Comparison of ENCODE assay signal across 9 cellular contexts in the genomic region with DNA sequence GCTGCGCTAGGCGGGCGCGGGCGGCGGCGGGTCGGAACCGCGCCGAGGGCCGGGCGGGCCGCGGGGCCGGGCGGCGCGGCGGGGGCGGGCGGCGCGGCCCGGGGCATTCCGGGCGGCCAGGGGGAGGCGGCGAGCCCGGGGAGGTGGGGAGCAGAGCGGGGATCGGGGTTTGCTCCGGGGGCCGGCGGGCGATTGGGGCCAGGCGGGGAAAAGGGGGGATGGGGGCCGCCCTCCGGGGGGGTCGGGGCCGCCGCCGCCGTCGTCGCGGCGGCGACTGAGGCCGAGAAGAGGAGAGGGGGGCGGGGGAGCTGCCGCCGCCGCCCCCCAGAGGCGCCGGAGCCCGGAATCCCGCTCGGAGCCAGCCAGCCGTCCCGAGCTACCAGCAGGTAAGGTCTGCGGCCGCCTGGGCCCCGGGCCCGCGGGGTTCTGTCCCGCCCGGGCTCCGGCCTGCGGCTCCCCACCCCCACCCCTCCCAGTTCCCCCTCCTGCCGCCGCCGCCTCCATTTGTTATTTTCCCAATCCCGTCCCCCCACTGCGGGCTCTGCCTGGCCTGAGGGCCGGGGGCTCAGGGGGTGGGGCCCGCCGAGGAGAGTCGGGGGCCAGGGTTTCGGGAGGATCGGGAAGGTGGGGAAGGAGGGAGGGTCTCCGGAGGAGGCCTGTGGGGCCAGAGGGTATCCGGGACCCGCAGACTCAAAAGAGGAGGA. TPM values are rescaled to one million over a fixed set of nuclear protein-coding genes. Genes with fewer than 3 reads are reported as not detected.
DNase-seq lines count a peak whose midpoint lies in the region; ATAC-seq, FAIRE-seq and TF ChIP-seq lines count a peak whose summit lies in the region.
"Had no signal": no experiment of that assay in that cellular context is flagged by ENCODE, and none has a peak within 500 bp of the region (broad histone marks: within the 10 kb centered on the region; RNA-seq: fewer than 3 reads in every experiment).

No MANE protein-coding gene starts in this region.

- no peaks in the 10 kb centered on the region for H4K20me1 ChIP-seq in HepG2 (ENCODE audit: insufficient read depth, low read length)

- H3K36me3 ChIP-seq in ACC112 (ENCODE audit: insufficient read depth, low read length) (peaks cover 7% of the 10 kb centered on the region; the same call in 1 of the 2 replicates), HepG2 (replicated peaks in 1 of 2; ENCODE audit: control insufficient read depth in 1 of 2, insufficient read depth in 2 of 2, low read length in 2 of 2) (peaks cover 0 to 1% of the 10 kb centered on the region in 2 experiments; a peak in 1 of 5 replicates), thyroid gland (no peaks in the 10 kb centered on the region)

- no peaks in the 10 kb centered on the region for H3K9me3 Mint-ChIP-seq in MCF 10A (ENCODE audit: unreplicated experiment)

- H3K4me3 ChIP-seq in ACC112 (ENCODE audit: low read depth, low read length) (peak overlapping the region; percentile 99), HL-60 (replicated peaks; ENCODE audit: insufficient read depth, low read length) (peak overlapping the region; percentile 60), HepG2 (replicated peaks in 1 of 3; ENCODE audit: insufficient read depth in 1 of 3, low read depth in 2 of 3, low read length in 3 of 3) (peak overlapping the region; percentile 82 to 93 (median 90)), thyroid gland (replicated peaks in 1 of 3) (peak overlapping the region; percentile 54 to 97 (median 79))

- H2AFZ ChIP-seq in ACC112 (ENCODE audit: low read length, unreplicated experiment) (no peak overlapping the region), HepG2 (ENCODE audit: low read length) (no peak overlapping the region)

- peak; percentile 3; the same call in 1 of the 3 replicates for ATAC-seq in HepG2
- no peak for ATAC-seq in HG03442 (IDR thresholded peaks at IDR 0.05; ENCODE audit: unreplicated experiment)

- POLR2A ChIA-PET in MCF 10A (lab: Yijun Ruan, JAX), result interaction anchor here (0.6 to 7.8 kb wide), 12 partner anchors 10 to 181 kb away, joined by 3 to 167 read pairs (median 5); partner anchors contain the start of genes C12orf57, C1RL, CDCA3 and LPCAT3
- POLR2A ChIA-PET in HepG2 (lab: Yijun Ruan, JAX), result interaction anchor here (1.0 to 2.7 kb wide), 9 partner anchors 10 to 592 kb away, joined by 3 to 24 read pairs (median 4); partner anchors contain the start of genes C12orf57, CDCA3, RNU7-1 and SPSB2

- no peak for DNase-seq in HL-60 (ENCODE audit: low read depth in 1 of 2, low spot score in 1 of 2)
- DNase-seq in MCF 10A (ENCODE audit: unreplicated experiment), result no peak
- DNase-seq in HepG2 (ENCODE audit: low spot score), result no peak
- DNase-seq in thyroid gland, result peak; percentile 48 to 49
- DNase-seq in NCI-H510A (lab: John Stamatoyannopoulos, UW), result no peak
- no peak for DNase-seq in NCI-H446 (lab: John Stamatoyannopoulos, UW)

- BruUV-seq in MCF 10A (replicated peaks; lab: Mats Ljungman, UMichigan), result no TSS peak
- no TSS peak for BruUV-seq in HepG2 (replicated peaks; lab: Mats Ljungman, UMichigan)

- H3K9me3 ChIP-seq in HepG2 (ENCODE audit: low read length) (no peaks in the 10 kb centered on the region), thyroid gland (no peaks in the 10 kb centered on the region)

- in situ Hi-C loops in HepG2 (cut with HindIII; ENCODE audit: extremely low pct_ligation_motif_present, low pct_unique_long_range_greater_than_20kb), result no loop called here

- intact Hi-C loops in MCF 10A (cut with micrococcal nuclease), result no loop called here
- intact Hi-C loops in HepG2 (cut with micrococcal nuclease; ENCODE audit: unreplicated experiment), result loop anchor here (5.0 kb wide), 1 partner anchor 184 kb away; no protein-coding TSS in a partner anchor
- intact Hi-C loops in thyroid gland (cut with DNase I), result no loop called here

- H3K27me3 ChIP-seq in ACC112 (ENCODE audit: insufficient read depth, low read length) (no peaks in the 10 kb centered on the region), HL-60 (ENCODE audit: insufficient read depth, poor library complexity, severe bottlenecking) (no peaks in the 10 kb centered on the region), HepG2 (ENCODE audit: control insufficient read depth in 1 of 2, insufficient read depth in 2 of 2, low read length in 2 of 2) (no peaks in the 10 kb centered on the region; a peak in 1 of 5 replicates), thyroid gland (no peaks in the 10 kb centered on the region)

- H3K27ac ChIP-seq in ACC112 (ENCODE audit: low read depth, low read length), result peak overlapping the region; percentile 56
- H3K27ac ChIP-seq in HL-60 (replicated peaks), result no peak overlapping the region
- peak overlapping the region; percentile 54 for H3K27ac ChIP-seq in HepG2 (ENCODE audit: extremely low read length, insufficient read depth, low read length)
- H3K27ac ChIP-seq in thyroid gland, result peak overlapping the region; percentile 97 to 99 (median 98)

- H3K4me1 ChIP-seq in ACC112 (ENCODE audit: control insufficient read depth, insufficient read depth, low read length, unreplicated experiment) (peaks cover 54% of the 10 kb centered on the region), HepG2 (ENCODE audit: insufficient read depth, low read length) (peaks cover 66% of the 10 kb centered on the region), thyroid gland (peaks cover 42 to 58% of the 10 kb centered on the region in 2 donors)

- peak overlapping the region; percentile 92 for H3K27ac Mint-ChIP-seq in MCF 10A (ENCODE audit: low read depth, unreplicated experiment)

- WGBS in HepG2 (ENCODE audit: low lambda C conversion rate), result 2% methylated on average over 68 of the region's 84 CpGs
- 1 to 2% methylated on average over 14 of the region's 84 CpGs for WGBS in thyroid gland, 2 donors

- H3K9ac ChIP-seq in HepG2 (ENCODE audit: insufficient read depth, low read depth, low read length), result peak overlapping the region; percentile 81

- no peak for TF ChIP-seq RAD21 in HepG2 (CRISPR knock-in tag; IDR thresholded peaks at IDR 0.05)

- TF ChIP-seq EP300 in HepG2 (IDR thresholded peaks at IDR 0.05; ENCODE audit: low read depth in 2 of 2, low read length in 2 of 2), result no peak
- no peak for TF ChIP-seq EP300 in HepG2 (CRISPR knock-in tag; IDR thresholded peaks at IDR 0.05; ENCODE audit: borderline replicate concordance)

- TF ChIP-seq CTCF in HL-60 (IDR thresholded peaks at IDR 0.05; ENCODE audit: insufficient read depth, low read length), result no peak
- no peak for TF ChIP-seq CTCF in MCF 10A (IDR thresholded peaks at IDR 0.05; ENCODE audit: unreplicated experiment)
- no peak for TF ChIP-seq CTCF in HepG2 (CRISPR knock-in tag; IDR thresholded peaks at IDR 0.05)
- TF ChIP-seq CTCF in thyroid gland (IDR thresholded peaks at IDR 0.05), result no peak

- peaks cover 27% of the 10 kb centered on the region for H3K36me3 Mint-ChIP-seq in MCF 10A (ENCODE audit: insufficient read depth, unreplicated experiment)

- peak overlapping the region; percentile 88 for H3K4me2 ChIP-seq in HepG2 (ENCODE audit: low read depth, low read length)

- peak overlapping the region; percentile 91 for H3K4me3 Mint-ChIP-seq in MCF 10A (ENCODE audit: unreplicated experiment)

- peaks cover 54% of the 10 kb centered on the region for H3K79me2 ChIP-seq in ACC112 (ENCODE audit: control insufficient read depth, insufficient read depth, low read length, unreplicated experiment)
- H3K79me2 ChIP-seq in HepG2 (ENCODE audit: insufficient read depth, low read length), result peaks cover 30% of the 10 kb centered on the region

- H3K4me1 Mint-ChIP-seq in MCF 10A (ENCODE audit: insufficient read depth, unreplicated experiment), result peaks cover 74% of the 10 kb centered on the region

- no peaks in the 10 kb centered on the region for H3K27me3 Mint-ChIP-seq in MCF 10A (ENCODE audit: insufficient read depth, unreplicated experiment)

- no peak for FAIRE-seq in HepG2 (lab: Jason Lieb, UNC)

- CTCF ChIA-PET in MCF 10A (lab: Yijun Ruan, JAX), result interaction anchor here (1.2 to 1.5 kb wide), 2 partner anchors 10 to 12 kb away, joined by 6 to 11 read pairs; no protein-coding TSS in a partner anchor
- CTCF ChIA-PET in HepG2 (lab: Yijun Ruan, JAX; ENCODE audit: low intra/inter-chr PET ratio, low total read pairs), result no interaction called here

- TF ChIP-seq POLR2A in HepG2 (IDR thresholded peaks at IDR 0.05; ENCODE audit: insufficient read depth in 1 of 2, low read depth in 2 of 2, low read length in 2 of 2) (no peak), thyroid gland (IDR thresholded peaks at IDR 0.05) (no peak)

RNA-seq across cellular contexts. Expression of gene ATN1, which starts 0.4 kb away (rescaled TPM):
- total RNA-seq in MCF 10A (2022) (83.7 and 84.7 TPM in 2 replicates), HepG2 (2016; rRNA removed; fragmentation: Illumina TruSeq; extraction: Trizol) (2.1 TPM in 2 replicates), thyroid gland (100 to 1,000 TPM in 1 of 4 donors, 10 to 100 TPM in 3; 53.3 to 100 (median 84.9) TPM)
- total RNA-seq in HepG2 (2016; cell fraction: cytosol; rRNA removed; fragmentation: Illumina TruSeq; extraction: Trizol; ENCODE audit: low read depth), result 0.97 and 1.4 TPM in 2 replicates
- 1.8 and 2.3 TPM in 2 replicates for total RNA-seq in HepG2 (2016; cell fraction: insoluble cytoplasmic fraction; rRNA removed; fragmentation: Illumina TruSeq; extraction: Trizol)
- 3.1 and 3.4 TPM in 2 replicates for total RNA-seq in HepG2 (2016; cell fraction: membrane; rRNA removed; fragmentation: Illumina TruSeq; extraction: Trizol)
- 3.3 and 4.6 TPM in 2 replicates for total RNA-seq in HepG2 (2016; cell fraction: nucleus; rRNA removed; fragmentation: Illumina TruSeq; extraction: Trizol)
- 8.6 and 10.7 TPM in 2 replicates for polyA plus RNA-seq in HepG2 (2011; rRNA removed)
- polyA plus RNA-seq in HepG2 (2011; cell fraction: cytosol; rRNA removed), result 3.5 and 4.5 TPM in 2 replicates
- polyA plus RNA-seq in HepG2 (2011; cell fraction: nucleus; rRNA removed), result 50.2 and 56.9 TPM in 2 replicates
- 20.6 and 31.4 TPM in 2 replicates for polyA plus RNA-seq in HepG2 (2012)
- polyA plus RNA-seq in HepG2 (2016; cell fraction: cytosol; fragmentation: Illumina TruSeq; extraction: Trizol; ENCODE audit: low read depth), result 8.7 and 9.0 TPM in 2 replicates
- 13.6 and 21.5 TPM in 2 replicates for polyA plus RNA-seq in HepG2 (2016; cell fraction: insoluble cytoplasmic fraction; fragmentation: Illumina TruSeq; extraction: Trizol; ENCODE audit: low read depth)
- polyA plus RNA-seq in HepG2 (2016; cell fraction: membrane; fragmentation: Illumina TruSeq; extraction: Trizol; ENCODE audit: low read depth), result 11.0 and 15.3 TPM in 2 replicates
- 41.0 and 44.9 TPM in 2 replicates for polyA plus RNA-seq in HepG2 (2016; cell fraction: nucleus; fragmentation: Illumina TruSeq; extraction: Trizol; ENCODE audit: insufficient read depth, low read depth)
- 13.5 and 19.8 TPM in 2 replicates for polyA minus RNA-seq in HepG2 (2011; rRNA and poly(A)+ RNA removed; ENCODE audit: low replicate concordance)
- 10.4 and 11.3 TPM in 2 replicates for polyA minus RNA-seq in HepG2 (2011; cell fraction: cytosol; rRNA and poly(A)+ RNA removed)
- 11.7 and 14.7 TPM in 2 replicates for polyA minus RNA-seq in HepG2 (2011; cell fraction: nucleus; rRNA and poly(A)+ RNA removed)

RNA-seq across cellular contexts. Expression of gene ENO2, which starts 13.8 kb away (rescaled TPM):
- total RNA-seq in MCF 10A (2022) (0.30 and 2.1 TPM in 2 replicates), HepG2 (2016; rRNA removed; fragmentation: Illumina TruSeq; extraction: Trizol) (15.9 and 19.3 TPM in 2 replicates), thyroid gland (10 to 100 TPM; 13.0 to 25.3 (median 19.8) TPM)
- total RNA-seq in HepG2 (2016; cell fraction: cytosol; rRNA removed; fragmentation: Illumina TruSeq; extraction: Trizol; ENCODE audit: low read depth), result 5.8 and 6.3 TPM in 2 replicates
- 12.7 and 19.8 TPM in 2 replicates for total RNA-seq in HepG2 (2016; cell fraction: insoluble cytoplasmic fraction; rRNA removed; fragmentation: Illumina TruSeq; extraction: Trizol)
- total RNA-seq in HepG2 (2016; cell fraction: membrane; rRNA removed; fragmentation: Illumina TruSeq; extraction: Trizol), result 7.9 and 8.5 TPM in 2 replicates
- 21.7 and 25.4 TPM in 2 replicates for total RNA-seq in HepG2 (2016; cell fraction: nucleus; rRNA removed; fragmentation: Illumina TruSeq; extraction: Trizol)
- 136 and 144 TPM in 2 replicates for polyA plus RNA-seq in HepG2 (2011; rRNA removed)
- 105 and 112 TPM in 2 replicates for polyA plus RNA-seq in HepG2 (2011; cell fraction: cytosol; rRNA removed)
- polyA plus RNA-seq in HepG2 (2011; cell fraction: nucleus; rRNA removed), result 451 and 486 TPM in 2 replicates
- 102 and 116 TPM in 2 replicates for polyA plus RNA-seq in HepG2 (2012)
- 3.6 and 3.8 TPM in 2 replicates for polyA plus RNA-seq in HepG2 (2016; cell fraction: cytosol; fragmentation: Illumina TruSeq; extraction: Trizol; ENCODE audit: low read depth)
- polyA plus RNA-seq in HepG2 (2016; cell fraction: insoluble cytoplasmic fraction; fragmentation: Illumina TruSeq; extraction: Trizol; ENCODE audit: low read depth), result 18.2 and 20.1 TPM in 2 replicates
- 7.1 and 7.2 TPM in 2 replicates for polyA plus RNA-seq in HepG2 (2016; cell fraction: membrane; fragmentation: Illumina TruSeq; extraction: Trizol; ENCODE audit: low read depth)
- 89.6 and 99.9 TPM in 2 replicates for polyA plus RNA-seq in HepG2 (2016; cell fraction: nucleus; fragmentation: Illumina TruSeq; extraction: Trizol; ENCODE audit: insufficient read depth, low read depth)
- 23.5 and 92.8 TPM in 2 replicates for polyA minus RNA-seq in HepG2 (2011; rRNA and poly(A)+ RNA removed; ENCODE audit: low replicate concordance)
- polyA minus RNA-seq in HepG2 (2011; cell fraction: cytosol; rRNA and poly(A)+ RNA removed), result 35.6 and 39.9 TPM in 2 replicates
- 44.7 and 52.6 TPM in 2 replicates for polyA minus RNA-seq in HepG2 (2011; cell fraction: nucleus; rRNA and poly(A)+ RNA removed)

RNA-seq across cellular contexts. Expression of gene RNU7-1, which starts 15.5 kb away (rescaled TPM):
- not detected in 2 replicates for total RNA-seq in MCF 10A (2022)
- total RNA-seq in HepG2 (2016; rRNA removed; fragmentation: Illumina TruSeq; extraction: Trizol), result not detected in 2 replicates
- not detected in 2 replicates for total RNA-seq in HepG2 (2016; cell fraction: cytosol; rRNA removed; fragmentation: Illumina TruSeq; extraction: Trizol; ENCODE audit: low read depth)
- not detected in 2 replicates for total RNA-seq in HepG2 (2016; cell fraction: insoluble cytoplasmic fraction; rRNA removed; fragmentation: Illumina TruSeq; extraction: Trizol)
- total RNA-seq in HepG2 (2016; cell fraction: membrane; rRNA removed; fragmentation: Illumina TruSeq; extraction: Trizol), result not detected in 2 replicates
- total RNA-seq in HepG2 (2016; cell fraction: nucleus; rRNA removed; fragmentation: Illumina TruSeq; extraction: Trizol), result not detected in 2 replicates
- polyA plus RNA-seq in HepG2 (2011; rRNA removed), result not detected in 2 replicates
- polyA plus RNA-seq in HepG2 (2011; cell fraction: cytosol; rRNA removed), result not detected in 2 replicates
- not detected in 2 replicates for polyA plus RNA-seq in HepG2 (2011; cell fraction: nucleus; rRNA removed)
- not detected in 2 replicates for polyA plus RNA-seq in HepG2 (2012)
- polyA plus RNA-seq in HepG2 (2016; cell fraction: cytosol; fragmentation: Illumina TruSeq; extraction: Trizol; ENCODE audit: low read depth), result not detected in 2 replicates
- not detected in 2 replicates for polyA plus RNA-seq in HepG2 (2016; cell fraction: insoluble cytoplasmic fraction; fragmentation: Illumina TruSeq; extraction: Trizol; ENCODE audit: low read depth)
- polyA plus RNA-seq in HepG2 (2016; cell fraction: membrane; fragmentation: Illumina TruSeq; extraction: Trizol; ENCODE audit: low read depth), result not detected in 2 replicates
- polyA plus RNA-seq in HepG2 (2016; cell fraction: nucleus; fragmentation: Illumina TruSeq; extraction: Trizol; ENCODE audit: insufficient read depth, low read depth), result not detected in 2 replicates
- polyA minus RNA-seq in HepG2 (2011; rRNA and poly(A)+ RNA removed; ENCODE audit: low replicate concordance), result not detected in 2 replicates
- polyA minus RNA-seq in HepG2 (2011; cell fraction: cytosol; rRNA and poly(A)+ RNA removed), result not detected in 2 replicates
- polyA minus RNA-seq in HepG2 (2011; cell fraction: nucleus; rRNA and poly(A)+ RNA removed), result not detected in 2 replicates
- not detected for total RNA-seq in thyroid gland
- total RNA-seq: glomerular endothelial cell had no signal

RNA-seq across cellular contexts. Expression of gene C12orf57, which starts 15.7 kb away (rescaled TPM):
- total RNA-seq in MCF 10A (2022) (176 and 196 TPM in 2 replicates), HepG2 (2016; rRNA removed; fragmentation: Illumina TruSeq; extraction: Trizol) (84.0 and 89.7 TPM in 2 replicates), thyroid gland (100 to 1,000 TPM; 344 to 666 (median 383) TPM)
- 98.3 and 102 TPM in 2 replicates for total RNA-seq in HepG2 (2016; cell fraction: cytosol; rRNA removed; fragmentation: Illumina TruSeq; extraction: Trizol; ENCODE audit: low read depth)
- 84.2 and 105 TPM in 2 replicates for total RNA-seq in HepG2 (2016; cell fraction: insoluble cytoplasmic fraction; rRNA removed; fragmentation: Illumina TruSeq; extraction: Trizol)
- 106 and 113 TPM in 2 replicates for total RNA-seq in HepG2 (2016; cell fraction: membrane; rRNA removed; fragmentation: Illumina TruSeq; extraction: Trizol)
- 42.1 and 43.4 TPM in 2 replicates for total RNA-seq in HepG2 (2016; cell fraction: nucleus; rRNA removed; fragmentation: Illumina TruSeq; extraction: Trizol)
- polyA plus RNA-seq in HepG2 (2011; rRNA removed), result 287 and 302 TPM in 2 replicates
- polyA plus RNA-seq in HepG2 (2011; cell fraction: cytosol; rRNA removed), result 405 and 458 TPM in 2 replicates
- polyA plus RNA-seq in HepG2 (2011; cell fraction: nucleus; rRNA removed), result 151 and 164 TPM in 2 replicates
- polyA plus RNA-seq in HepG2 (2012), result 75.2 and 129 TPM in 2 replicates
- 86.1 and 87.7 TPM in 2 replicates for polyA plus RNA-seq in HepG2 (2016; cell fraction: cytosol; fragmentation: Illumina TruSeq; extraction: Trizol; ENCODE audit: low read depth)
- 98.5 and 104 TPM in 2 replicates for polyA plus RNA-seq in HepG2 (2016; cell fraction: insoluble cytoplasmic fraction; fragmentation: Illumina TruSeq; extraction: Trizol; ENCODE audit: low read depth)
- 96.1 and 98.2 TPM in 2 replicates for polyA plus RNA-seq in HepG2 (2016; cell fraction: membrane; fragmentation: Illumina TruSeq; extraction: Trizol; ENCODE audit: low read depth)
- polyA plus RNA-seq in HepG2 (2016; cell fraction: nucleus; fragmentation: Illumina TruSeq; extraction: Trizol; ENCODE audit: insufficient read depth, low read depth), result 57.2 and 57.4 TPM in 2 replicates
- 93.0 and 145 TPM in 2 replicates for polyA minus RNA-seq in HepG2 (2011; rRNA and poly(A)+ RNA removed; ENCODE audit: low replicate concordance)
- polyA minus RNA-seq in HepG2 (2011; cell fraction: cytosol; rRNA and poly(A)+ RNA removed), result 36.8 and 41.7 TPM in 2 replicates
- 37.5 and 38.8 TPM in 2 replicates for polyA minus RNA-seq in HepG2 (2011; cell fraction: nucleus; rRNA and poly(A)+ RNA removed)

RNA-seq across cellular contexts. Expression of gene PTPN6, which starts 23.0 kb away (rescaled TPM):
- 10.3 and 13.2 TPM in 2 replicates for total RNA-seq in MCF 10A (2022)
- 9.5 and 10.6 TPM in 2 replicates for total RNA-seq in HepG2 (2016; rRNA removed; fragmentation: Illumina TruSeq; extraction: Trizol)
- total RNA-seq in HepG2 (2016; cell fraction: cytosol; rRNA removed; fragmentation: Illumina TruSeq; extraction: Trizol; ENCODE audit: low read depth), result 2.7 and 2.8 TPM in 2 replicates
- total RNA-seq in HepG2 (2016; cell fraction: insoluble cytoplasmic fraction; rRNA removed; fragmentation: Illumina TruSeq; extraction: Trizol), result 9.8 and 10.6 TPM in 2 replicates
- 5.0 and 5.3 TPM in 2 replicates for total RNA-seq in HepG2 (2016; cell fraction: membrane; rRNA removed; fragmentation: Illumina TruSeq; extraction: Trizol)
- 6.1 and 6.3 TPM in 2 replicates for total RNA-seq in HepG2 (2016; cell fraction: nucleus; rRNA removed; fragmentation: Illumina TruSeq; extraction: Trizol)
- 9.1 and 10.5 TPM in 2 replicates for polyA plus RNA-seq in HepG2 (2011; rRNA removed)
- 8.0 and 10.7 TPM in 2 replicates for polyA plus RNA-seq in HepG2 (2011; cell fraction: cytosol; rRNA removed)
- polyA plus RNA-seq in HepG2 (2011; cell fraction: nucleus; rRNA removed), result 13.2 and 17.8 TPM in 2 replicates
- polyA plus RNA-seq in HepG2 (2012), result 9.0 and 12.4 TPM in 2 replicates
- 1.6 and 1.7 TPM in 2 replicates for polyA plus RNA-seq in HepG2 (2016; cell fraction: cytosol; fragmentation: Illumina TruSeq; extraction: Trizol; ENCODE audit: low read depth)
- polyA plus RNA-seq in HepG2 (2016; cell fraction: insoluble cytoplasmic fraction; fragmentation: Illumina TruSeq; extraction: Trizol; ENCODE audit: low read depth), result 8.9 and 12.5 TPM in 2 replicates
- 3.1 and 4.4 TPM in 2 replicates for polyA plus RNA-seq in HepG2 (2016; cell fraction: membrane; fragmentation: Illumina TruSeq; extraction: Trizol; ENCODE audit: low read depth)
- polyA plus RNA-seq in HepG2 (2016; cell fraction: nucleus; fragmentation: Illumina TruSeq; extraction: Trizol; ENCODE audit: insufficient read depth, low read depth), result 17.8 and 18.0 TPM in 2 replicates
- 14.7 and 22.7 TPM in 2 replicates for polyA minus RNA-seq in HepG2 (2011; rRNA and poly(A)+ RNA removed; ENCODE audit: low replicate concordance)
- polyA minus RNA-seq in HepG2 (2011; cell fraction: cytosol; rRNA and poly(A)+ RNA removed), result 10.0 and 10.3 TPM in 2 replicates
- 4.1 and 4.2 TPM in 2 replicates for polyA minus RNA-seq in HepG2 (2011; cell fraction: nucleus; rRNA and poly(A)+ RNA removed)
- 10 to 100 TPM; 21.7 to 32.3 (median 31.4) TPM for total RNA-seq in thyroid gland

Comparison
In these comparisons a context has a peak if more than half of its experiments do, and no peak if none do; other contexts are left out.
1. DNase-seq: peak in thyroid gland (2 of 2); none in HL-60 (0 of 2), MCF 10A (single experiment), HepG2 (single experiment), NCI-H510A (single experiment) and NCI-H446 (0 of 2).
2. RNA of gene ATN1, which starts 0.4 kb away (total RNA-seq): 53.3 to 100 TPM in thyroid gland and 83.7 to 84.7 TPM in MCF 10A; 0.97 to 4.6 TPM in HepG2; every median in the first group is over 4 times any median in the second.
3. Peak in every context shown above with its lines, with median percentiles within 50 percentile points of each other: H3K4me3 ChIP-seq.